In genomic region chr14:67151082-67151666, GRCh38 we compare ENCODE assay signal across 17 cellular contexts. TPM values are rescaled to one million over a fixed set of nuclear protein-coding genes. Genes with fewer than 3 reads are reported as not detected.
DNase-seq lines count a peak whose midpoint lies in the region; ATAC-seq and TF ChIP-seq lines count a peak whose summit lies in the region.
"Had no signal": no experiment of that assay in that cellular context is flagged by ENCODE, and none has a peak within 500 bp of the region (broad histone marks: within the 10 kb centered on the region; RNA-seq: fewer than 3 reads in every experiment).

No MANE protein-coding gene starts in this region.

- TF ChIP-seq CTCF in GM23338 (conservative IDR thresholded peaks at IDR 0.05; ENCODE audit: low read depth in 2 of 2) (peak; percentile 39 to 65; a peak in 3 of 4 replicates), WTC11 (IDR thresholded peaks at IDR 0.05) (no peak), glutamatergic neuron (IDR thresholded peaks at IDR 0.05; ENCODE audit: partially characterized antibody, unreplicated experiment) (no peak)

- H3K4me3 Mint-ChIP-seq in GM23338 (no peak overlapping the region), WTC11 (no peak overlapping the region), glutamatergic neuron (ENCODE audit: unreplicated experiment) (no peak overlapping the region)
- no peak overlapping the region for H3K4me3 Mint-ChIP-seq in stimulated activated naive B cell treated with anti-CD40 and anti-IgM and Interleukin-4, amounts not matched to agents 10 μg/mL and 1 μg/mL and 100 μg/mL, for 72 hours
- H3K4me3 Mint-ChIP-seq: IgD-negative memory B cell; natural killer cell treated with Interleukin-12 subunit alpha and Interleukin-12 subunit beta and Interleukin-15 and Interleukin-18, amount 100 ng/mL, for 72 hours had no signal

- no peak overlapping the region for H3K4me3 ChIP-seq in GM23338

- ATAC-seq in GM23338 (no peak; the same call in 2 of the 3 replicates), WTC11 (peak; percentile 30; the same call in 1 of the 2 replicates), GM18873 (IDR thresholded peaks at IDR 0.05; ENCODE audit: low FRiP score, unreplicated experiment) (no peak), GM18907 (IDR thresholded peaks at IDR 0.05; ENCODE audit: unreplicated experiment) (no peak)
- no peak for ATAC-seq in stimulated activated naive B cell treated with anti-CD40 and anti-IgM and Interleukin-4, amounts not matched to agents 10 μg/mL and 1 μg/mL and 100 μg/mL, for 72 hours (replicated peaks)
- ATAC-seq: esophagus mucosa; natural killer cell treated with Interleukin-12 subunit alpha and Interleukin-12 subunit beta and Interleukin-15 and Interleukin-18, amount 100 ng/mL, for 72 hours had no signal

- no peaks in the 10 kb centered on the region for H3K79me2 ChIP-seq in GM23338 (replicated peaks; ENCODE audit: insufficient read depth)

- no peaks in the 10 kb centered on the region for H3K36me3 ChIP-seq in GM23338 (ENCODE audit: insufficient read depth)

- no peaks in the 10 kb centered on the region for H3K9me2 ChIP-seq in GM23338 (ENCODE audit: insufficient read depth)

- H3K27ac Mint-ChIP-seq in GM23338 (no peak overlapping the region), WTC11 (no peak overlapping the region), glutamatergic neuron (ENCODE audit: unreplicated experiment) (no peak overlapping the region)
- no peak overlapping the region for H3K27ac Mint-ChIP-seq in stimulated activated naive B cell treated with anti-CD40 and anti-IgM and Interleukin-4, amounts not matched to agents 10 μg/mL and 1 μg/mL and 100 μg/mL, for 72 hours
- H3K27ac Mint-ChIP-seq: IgD-negative memory B cell; natural killer cell treated with Interleukin-12 subunit alpha and Interleukin-12 subunit beta and Interleukin-15 and Interleukin-18, amount 100 ng/mL, for 72 hours had no signal

- no peaks in the 10 kb centered on the region for H3K27me3 ChIP-seq in GM23338 (ENCODE audit: insufficient read depth)

- CTCF ChIA-PET in WTC11 (lab: Charles Lee), result interaction anchor here (1.0 to 1.6 kb wide), 4 partner anchors 8 to 527 kb away, joined by 3 to 6 read pairs (median 3); no protein-coding TSS in a partner anchor

- POLR2A ChIA-PET in WTC11 (lab: Charles Lee), result no interaction called here

- H3F3A ChIP-seq in GM23338 (replicated peaks; ENCODE audit: low read depth), result no peaks in the 10 kb centered on the region

- H3K4me2 ChIP-seq in GM23338, result no peak overlapping the region

- no peaks in the 10 kb centered on the region for H3K9me3 Mint-ChIP-seq in GM23338
- H3K9me3 Mint-ChIP-seq in WTC11, result no peaks in the 10 kb centered on the region
- H3K9me3 Mint-ChIP-seq in glutamatergic neuron (ENCODE audit: unreplicated experiment), result no peaks in the 10 kb centered on the region
- H3K9me3 Mint-ChIP-seq in stimulated activated naive B cell treated with anti-CD40 and anti-IgM and Interleukin-4, amounts not matched to agents 10 μg/mL and 1 μg/mL and 100 μg/mL, for 72 hours, result no peaks in the 10 kb centered on the region
- H3K9me3 Mint-ChIP-seq: natural killer cell treated with Interleukin-12 subunit alpha and Interleukin-12 subunit beta and Interleukin-15 and Interleukin-18, amount 100 ng/mL, for 72 hours had no signal

- H3K4me1 Mint-ChIP-seq in GM23338 (peaks cover 6% of the 10 kb centered on the region; the same call in 2 of the 3 replicates), WTC11 (peaks cover 6% of the 10 kb centered on the region), glutamatergic neuron (ENCODE audit: low read depth, unreplicated experiment) (no peaks in the 10 kb centered on the region)
- H3K4me1 Mint-ChIP-seq in stimulated activated naive B cell treated with anti-CD40 and anti-IgM and Interleukin-4, amounts not matched to agents 10 μg/mL and 1 μg/mL and 100 μg/mL, for 72 hours, result no peaks in the 10 kb centered on the region
- H3K4me1 Mint-ChIP-seq: IgD-negative memory B cell had no signal

- no peak overlapping the region for H2AFZ ChIP-seq in GM23338

- H4K20me1 ChIP-seq in GM23338 (replicated peaks; ENCODE audit: insufficient read depth), result no peaks in the 10 kb centered on the region

- H3K4me1 ChIP-seq in GM23338 (ENCODE audit: insufficient read depth), result peaks cover 3% of the 10 kb centered on the region; the same call in 1 of the 2 replicates

- H3K27me3 Mint-ChIP-seq in GM23338 (ENCODE audit: insufficient read depth, low read depth, poor library complexity), result no peaks in the 10 kb centered on the region
- H3K27me3 Mint-ChIP-seq in WTC11 (ENCODE audit: low read depth), result no peaks in the 10 kb centered on the region
- no peaks in the 10 kb centered on the region for H3K27me3 Mint-ChIP-seq in glutamatergic neuron (ENCODE audit: unreplicated experiment)
- no peaks in the 10 kb centered on the region for H3K27me3 Mint-ChIP-seq in stimulated activated naive B cell treated with anti-CD40 and anti-IgM and Interleukin-4, amounts not matched to agents 10 μg/mL and 1 μg/mL and 100 μg/mL, for 72 hours
- H3K27me3 Mint-ChIP-seq: IgD-negative memory B cell; natural killer cell treated with Interleukin-12 subunit alpha and Interleukin-12 subunit beta and Interleukin-15 and Interleukin-18, amount 100 ng/mL, for 72 hours had no signal

- H3K36me3 Mint-ChIP-seq in GM23338 (ENCODE audit: low read depth) (no peaks in the 10 kb centered on the region), WTC11 (no peaks in the 10 kb centered on the region), glutamatergic neuron (ENCODE audit: unreplicated experiment) (peaks cover 2% of the 10 kb centered on the region)
- peaks cover 2 to 3% of the 10 kb centered on the region in 2 donors for H3K36me3 Mint-ChIP-seq in stimulated activated naive B cell treated with anti-CD40 and anti-IgM and Interleukin-4, amounts not matched to agents 10 μg/mL and 1 μg/mL and 100 μg/mL, for 72 hours
- H3K36me3 Mint-ChIP-seq: natural killer cell treated with Interleukin-12 subunit alpha and Interleukin-12 subunit beta and Interleukin-15 and Interleukin-18, amount 100 ng/mL, for 72 hours had no signal

- H3K27ac ChIP-seq in GM23338 (ENCODE audit: low read depth) (no peak overlapping the region), substantia nigra (ENCODE audit: low read depth, low read length, poor library complexity, severe bottlenecking) (peak overlapping the region; percentile 11)

- peak; percentile 46 for DNase-seq in GM23338 (ENCODE audit: low spot score)
- no peak for DNase-seq in WTC11 (ENCODE audit: low spot score)
- DNase-seq in fibroblast of peridontal ligament (ENCODE audit: extremely low read depth), result peak; percentile 38
- no peak for DNase-seq in substantia nigra (lab: John Stamatoyannopoulos, UW)
- DNase-seq in glutamatergic neuron, result no peak
- DNase-seq in stimulated activated naive B cell treated with anti-CD40 and anti-IgM and Interleukin-4, amounts not matched to agents 10 μg/mL and 1 μg/mL and 100 μg/mL, for 72 hours, result no peak
- DNase-seq: activated CD4-positive, alpha-beta T cell treated with anti-CD3 and anti-CD28 coated beads for 48 hours; HCEC 1CT; islet precursor cell; NCI-H187; NK-92 treated with Interleukin-12 subunit alpha and Interleukin-12 subunit beta, amount 100 ng/mL, for 24 hours had no signal

TF ChIP-seq in GM23338, 12 proteins besides CTCF, POLR2A, EP300 and RAD21 (continues in another document):
- TF ChIP-seq STAT1 (IDR thresholded peaks at IDR 0.05; ENCODE audit: unreplicated experiment), result no peak
- no peak for TF ChIP-seq ZNF114 (CRISPR knock-in tag; IDR thresholded peaks at IDR 0.05)
- no peak for TF ChIP-seq ETS1 (IDR thresholded peaks at IDR 0.05)

TF ChIP-seq in WTC11, 78 proteins besides CTCF, POLR2A, EP300 and RAD21:
- TF ChIP-seq RELA (CRISPR knock-in tag; IDR thresholded peaks at IDR 0.05; ENCODE audit: borderline replicate concordance) (no peak), GABPB1 (CRISPR knock-in tag; IDR thresholded peaks at IDR 0.05) (no peak), KAT7 (CRISPR knock-in tag; IDR thresholded peaks at IDR 0.05; ENCODE audit: borderline replicate concordance) (no peak), NR1H2 (CRISPR knock-in tag; IDR thresholded peaks at IDR 0.05) (no peak), IRF2 (CRISPR knock-in tag; IDR thresholded peaks at IDR 0.05; ENCODE audit: borderline replicate concordance, low read depth) (no peak), RORB (CRISPR knock-in tag; IDR thresholded peaks at IDR 0.05) (no peak), ZNF263 (CRISPR knock-in tag; IDR thresholded peaks at IDR 0.05; ENCODE audit: low read depth) (no peak)
TF ChIP-seq in WTC11: peak in this region for 0.

RNA-seq across cellular contexts. Expression of gene GARIN2, which starts 38.1 kb away (rescaled TPM):
- not detected in 2 replicates for total RNA-seq in GM23338 (2014; rRNA removed; shearing (Covaris generic))
- polyA plus RNA-seq in GM23338 (2016; fragmentation: Nextera tagmentation; extraction: Ambion mirVana), result 0.28 and 0.44 TPM in 2 replicates
- total RNA-seq in WTC11 (2021), result not detected in 3 replicates
- total RNA-seq in glutamatergic neuron (ENCODE audit: unreplicated experiment), result not detected
- total RNA-seq: cardiac septum; esophagus mucosa; natural killer cell treated with Interleukin-12 subunit alpha and Interleukin-12 subunit beta and Interleukin-15 and Interleukin-18, amount 100 ng/mL, for 72 hours had no signal
- polyA plus RNA-seq: IgD-negative memory B cell had no signal

Comparison
In these comparisons a context has a peak if more than half of its experiments do, and no peak if none do; other contexts are left out.
1. DNase-seq: peak in GM23338 (single experiment) and fibroblast of peridontal ligament (single experiment); none in WTC11 (single experiment), substantia nigra (0 of 49), glutamatergic neuron (single experiment) and stimulated activated naive B cell treated with anti-CD40 and anti-IgM and Interleukin-4, amounts not matched to agents 10 μg/mL and 1 μg/mL and 100 μg/mL, for 72 hours (single experiment).
2. CTCF ChIP-seq: peak in GM23338 (2 of 2); none in WTC11 (single experiment) and glutamatergic neuron (single experiment).